Comparison of ENCODE assay signal across 17 cellular contexts in the genomic region with DNA sequence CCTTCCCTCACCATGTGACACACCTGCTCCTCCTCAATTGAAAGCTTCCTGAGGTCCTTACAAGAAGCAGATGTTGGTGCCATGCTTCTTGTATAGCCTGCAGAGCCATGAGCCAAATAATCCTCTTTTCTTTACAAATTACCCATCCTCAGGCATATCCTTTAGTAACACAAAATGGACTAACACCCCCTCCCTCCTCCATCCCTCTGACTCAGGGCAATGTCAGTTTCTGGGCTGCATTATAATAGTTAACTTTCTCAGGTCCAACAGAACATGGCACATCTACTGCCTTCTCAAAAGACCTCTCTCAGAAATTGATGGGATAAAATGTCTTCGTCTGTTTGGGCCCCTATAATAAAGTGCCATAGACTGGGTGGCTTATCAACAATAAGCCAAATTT.
"Had no signal": no experiment of that assay in that cellular context is flagged by ENCODE, and none has a peak within 500 bp of the region (broad histone marks: within the 10 kb centered on the region; RNA-seq: fewer than 3 reads in every experiment).

No MANE protein-coding gene starts in this region.

- H3K27ac ChIP-seq: left ventricle myocardium inferior, right lobe of liver, skin epidermis, stomach, suprapubic skin, transverse colon, uterus, WERI-Rb-1 had no signal

- H3K27me3 ChIP-seq: right lobe of liver, suprapubic skin, transverse colon, uterus had no signal

- H3K4me3 ChIP-seq: left ventricle myocardium inferior, right lobe of liver, skin epidermis, stomach, suprapubic skin, transverse colon, uterus had no signal

- H3K9me3 ChIP-seq: left ventricle myocardium inferior, right lobe of liver, stomach, suprapubic skin, transverse colon, uterus had no signal

- H3K4me1 ChIP-seq: right lobe of liver, stomach, suprapubic skin, transverse colon, uterus had no signal

- H3K36me3 ChIP-seq: left ventricle myocardium inferior, right lobe of liver, stomach, suprapubic skin, transverse colon, uterus, WERI-Rb-1 had no signal

- ATAC-seq: activated naive CD4-positive, alpha-beta T cell treated with anti-CD3 and anti-CD28 coated beads, Interleukin-2, amount 50 U/mL, for 72 hours; natural killer cell; right lobe of liver; stimulated activated memory B cell treated with anti-CD40 and anti-IgM and Interleukin-4, amounts not matched to agents 10 μg/mL and 1 μg/mL and 100 μg/mL, for 72 hours had no signal

- DNase-seq: activated CD4-positive, CD25-positive, alpha-beta regulatory T cell treated with anti-CD3 and anti-CD28 coated beads, Interleukin-2, amount 50 U/mL, for 72 hours; activated gamma-delta T cell treated with Interleukin-2 at 50 U/mL for 16 hours; activated T-cell treated with anti-CD3 and anti-CD28 coated beads, Interleukin-2, amount 50 U/mL, for 1 hour; aorta; effector CD8-positive, alpha-beta T cell; hippocampal formation; left ventricle myocardium inferior; natural killer cell; right lobe of liver; stomach; transverse colon; uterus had no signal
